ENCODE assay signal across 10 cellular contexts in the genomic region with DNA sequence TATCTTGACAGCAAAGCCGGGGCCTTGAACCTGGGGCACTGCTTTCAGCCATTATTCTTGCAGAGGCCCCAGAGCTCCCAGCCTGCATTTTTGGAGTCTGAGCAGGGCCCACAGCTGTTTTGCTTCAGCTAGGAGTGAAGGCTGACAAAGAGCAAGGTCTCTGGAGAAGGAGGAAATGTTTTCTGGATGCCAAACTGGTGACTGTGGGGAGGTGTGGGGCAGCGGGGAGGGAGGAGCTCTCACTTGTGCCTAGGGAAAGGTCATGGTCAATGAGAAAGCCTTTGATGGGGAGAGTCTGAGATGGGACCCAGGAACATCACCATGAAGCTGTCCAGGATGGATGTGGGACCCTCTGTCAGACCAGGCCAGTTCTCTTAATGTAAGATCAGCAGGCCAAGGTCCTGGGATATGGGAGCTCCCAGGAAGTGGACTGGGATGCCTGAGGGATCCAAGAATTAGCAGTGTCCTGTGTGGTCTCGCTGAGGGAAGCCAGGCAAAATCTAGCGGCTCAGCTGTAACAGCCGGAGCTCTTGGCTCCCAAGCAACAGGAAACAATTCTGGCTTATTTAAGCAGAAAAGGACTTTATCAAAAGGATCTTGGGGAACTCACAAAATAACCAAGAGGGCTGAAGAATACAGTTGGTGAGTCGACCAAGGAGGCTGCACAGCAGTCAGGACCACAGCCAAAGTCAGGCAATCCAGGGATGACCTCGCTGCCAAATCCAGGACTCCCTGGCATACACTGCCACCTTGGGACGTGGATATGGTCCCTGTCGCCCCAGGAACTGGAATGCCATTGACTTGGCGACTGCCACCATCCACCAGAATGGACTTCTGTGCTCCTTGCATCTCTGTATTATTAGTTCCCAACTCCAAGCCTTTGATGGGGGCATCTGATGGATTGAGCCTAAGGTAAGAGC.
A peak's percentile ranks its signal among the peaks of the same experiment; 100 is the strongest.
DNase-seq lines count a peak whose midpoint lies in the region; ATAC-seq lines count a peak whose summit lies in the region.
"Had no signal": no experiment of that assay in that cellular context is flagged by ENCODE, and none has a peak within 500 bp of the region (broad histone marks: within the 10 kb centered on the region; RNA-seq: fewer than 3 reads in every experiment).

No MANE protein-coding gene starts in this region.

- no peak overlapping the region for H3K4ac ChIP-seq in mesendoderm (ENCODE audit: low read depth, low read length)

- no peak overlapping the region for H2BK120ac ChIP-seq in mesendoderm (ENCODE audit: low read depth, low read length)

- H3K79me1 ChIP-seq in mesendoderm (ENCODE audit: low read length), result no peaks in the 10 kb centered on the region

- H3K36me3 ChIP-seq in mesendoderm (ENCODE audit: control insufficient read depth, insufficient read depth, low read length), result no peaks in the 10 kb centered on the region
- H3K36me3 ChIP-seq: sigmoid colon had no signal

- H3K18ac ChIP-seq in mesendoderm (ENCODE audit: low read length), result no peak overlapping the region

- no peaks in the 10 kb centered on the region for H3K36me3 Mint-ChIP-seq in activated T-cell treated with anti-CD3 and anti-CD28 coated beads, Interleukin-2, amount 50 U/mL, for 4 hours (ENCODE audit: insufficient read depth)

- H3K23ac ChIP-seq in mesendoderm (ENCODE audit: low read length), result no peak overlapping the region

- H3K79me2 ChIP-seq in mesendoderm (ENCODE audit: control insufficient read depth, insufficient read depth, low read length), result no peaks in the 10 kb centered on the region

- H3K4me3 ChIP-seq in mesendoderm (ENCODE audit: low read length), result no peak overlapping the region
- H3K4me3 ChIP-seq: sigmoid colon had no signal

- no peak overlapping the region for H3K56ac ChIP-seq in mesendoderm (ENCODE audit: low read length)

- H2AK5ac ChIP-seq in mesendoderm (ENCODE audit: low read length), result no peak overlapping the region

- H3K4me2 ChIP-seq in mesendoderm (ENCODE audit: low read length), result no peak overlapping the region

- H3K4me1 ChIP-seq in mesendoderm (ENCODE audit: control insufficient read depth, low read depth, low read length), result no peaks in the 10 kb centered on the region

- no peaks in the 10 kb centered on the region for H3K27me3 ChIP-seq in mesendoderm (ENCODE audit: insufficient read depth, low read length, poor library complexity)

- H2BK5ac ChIP-seq in mesendoderm (ENCODE audit: low read length), result no peak overlapping the region

- no peaks in the 10 kb centered on the region for H3K27me3 Mint-ChIP-seq in activated T-cell treated with anti-CD3 and anti-CD28 coated beads, Interleukin-2, amount 50 U/mL, for 4 hours (ENCODE audit: low read depth)

- no peak for ATAC-seq in HG02840 (IDR thresholded peaks at IDR 0.05; ENCODE audit: low FRiP score, unreplicated experiment)
- ATAC-seq in HG02763 (IDR thresholded peaks at IDR 0.05; ENCODE audit: unreplicated experiment), result no peak
- ATAC-seq in activated T-cell treated with anti-CD3 and anti-CD28 coated beads, Interleukin-2, amount 50 U/mL, for 4 hours, result no peak

- no peak overlapping the region for H3K9ac ChIP-seq in mesendoderm (ENCODE audit: low read length)

- H3K27ac ChIP-seq in epithelial cell of prostate, result peak overlapping the region; percentile 42
- H3K27ac ChIP-seq in mesendoderm (ENCODE audit: low read depth, low read length), result no peak overlapping the region
- H3K27ac ChIP-seq: sigmoid colon had no signal

- no peak overlapping the region for H4K8ac ChIP-seq in mesendoderm (ENCODE audit: low read depth, low read length)

- WGBS in mesendoderm (ENCODE audit: extremely low coverage, insufficient coverage, low lambda C conversion rate), result no CpG with 5 or more reads among the region's 10 CpGs

- H3K4me3 Mint-ChIP-seq in activated T-cell treated with anti-CD3 and anti-CD28 coated beads, Interleukin-2, amount 50 U/mL, for 4 hours, result no peak overlapping the region

- H4K5ac ChIP-seq in mesendoderm (ENCODE audit: low read length), result no peak overlapping the region

- peaks cover 9% of the 10 kb centered on the region for H3K4me1 Mint-ChIP-seq in activated T-cell treated with anti-CD3 and anti-CD28 coated beads, Interleukin-2, amount 50 U/mL, for 4 hours (ENCODE audit: low read depth)

- DNase-seq in AG08395 (ENCODE audit: low spot score) (peak; percentile 71), M059J (ENCODE audit: low read depth) (peak; percentile 81), epithelial cell of prostate (ENCODE audit: low read depth, low spot score) (no peak), mesendoderm (peak; percentile 51), KG1 (lab: John Stamatoyannopoulos, UW) (no peak)
- DNase-seq in activated T-cell treated with anti-CD3 and anti-CD28 coated beads, Interleukin-2, amount 50 U/mL, for 4 hours, result no peak
- DNase-seq: sigmoid colon; stimulated activated naive CD4-positive, alpha-beta T cell treated with Interleukin-2 at 50 U/mL for 16 hours had no signal

- H3K9me3 Mint-ChIP-seq in activated T-cell treated with anti-CD3 and anti-CD28 coated beads, Interleukin-2, amount 50 U/mL, for 4 hours, result no peaks in the 10 kb centered on the region

- no peak overlapping the region for H2BK15ac ChIP-seq in mesendoderm (replicated peaks; ENCODE audit: low read depth)

Comparison
In these comparisons a context has a peak if more than half of its experiments do, and no peak if none do; other contexts are left out.
1. DNase-seq: peak in AG08395 (single experiment), M059J (single experiment) and mesendoderm (single experiment); none in epithelial cell of prostate (single experiment), KG1 (single experiment) and activated T-cell treated with anti-CD3 and anti-CD28 coated beads, Interleukin-2, amount 50 U/mL, for 4 hours (single experiment).